In the genomic region with DNA sequence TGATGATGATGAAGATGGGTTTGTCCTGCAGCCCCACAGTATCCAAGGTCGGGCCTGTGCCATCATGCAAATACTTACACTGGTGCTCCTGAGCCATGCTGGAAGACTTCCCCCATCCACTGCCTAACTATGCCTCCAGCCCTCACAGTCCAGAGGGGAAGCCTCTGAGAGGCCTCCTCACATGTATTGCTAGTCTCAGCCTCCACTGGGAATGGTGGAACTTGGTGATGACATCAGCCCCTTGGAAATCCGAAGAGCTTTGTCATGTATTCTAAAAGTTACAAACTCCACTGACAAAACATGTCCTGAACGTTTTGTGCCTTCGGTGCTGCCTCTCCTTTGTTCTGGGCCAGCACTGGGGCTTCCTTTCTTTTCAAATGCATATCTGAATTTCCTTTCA, we compare ENCODE assay signal across 30 cellular contexts.
A peak's percentile ranks its signal among the peaks of the same experiment; 100 is the strongest.
DNase-seq lines count a peak whose midpoint lies in the region; ATAC-seq and TF ChIP-seq lines count a peak whose summit lies in the region.
"Had no signal": no experiment of that assay in that cellular context is flagged by ENCODE, and none has a peak within 500 bp of the region (broad histone marks: within the 10 kb centered on the region; RNA-seq: fewer than 3 reads in every experiment).

No MANE protein-coding gene starts in this region.

- H3K4me1 ChIP-seq in endodermal cell (ENCODE audit: control insufficient read depth, insufficient read depth, low read length) (peaks cover 14% of the 10 kb centered on the region), neural progenitor cell (peaks cover 10% of the 10 kb centered on the region)
- H3K4me1 ChIP-seq: gastroesophageal sphincter, lower lobe of right lung, prostate gland had no signal

- no peaks in the 10 kb centered on the region for H3K79me2 ChIP-seq in neural progenitor cell (ENCODE audit: low read depth)

- TF ChIP-seq CTCF in endodermal cell (conservative IDR thresholded peaks at IDR 0.05) (no peak), neural progenitor cell (IDR thresholded peaks at IDR 0.05) (no peak)

- H4K20me1 ChIP-seq in neural progenitor cell (ENCODE audit: low read depth): no peaks in the 10 kb centered on the region

- no peak overlapping the region for H3K4me2 ChIP-seq in neural progenitor cell

- WGBS in endodermal cell (ENCODE audit: insufficient coverage in 1 of 2, insufficient read length in 1 of 2), 2 experiments: 47 to 64% methylated on average over 3 to 4 of the region's 4 CpGs

- H3K36me3 ChIP-seq in endodermal cell (ENCODE audit: control insufficient read depth, insufficient read depth, low read length) (peaks cover 4% of the 10 kb centered on the region), neural progenitor cell (no peaks in the 10 kb centered on the region)
- H3K36me3 ChIP-seq: gastroesophageal sphincter, lower lobe of right lung, MG63, prostate gland had no signal

- H3K4me3 Mint-ChIP-seq in endodermal cell (no peak overlapping the region), neural progenitor cell (peak overlapping the region; percentile 21)
- H3K4me3 Mint-ChIP-seq: B cell, brain had no signal

- intact Hi-C loops in cardiac septum (cut with DNase I) (no loop called here), left ventricle myocardium superior (cut with micrococcal nuclease) (no loop called here)

- H3K9ac ChIP-seq in endodermal cell (ENCODE audit: extremely low read depth, low read length, poor library complexity, severe bottlenecking) (no peak overlapping the region), neural progenitor cell (no peak overlapping the region)

- H3K4me3 ChIP-seq in endodermal cell (ENCODE audit: low read length) (no peak overlapping the region), neural progenitor cell (no peak overlapping the region)
- H3K4me3 ChIP-seq: gastroesophageal sphincter, lower lobe of right lung, MG63, prostate gland, skin epidermis had no signal

- H3K27me3 ChIP-seq in endodermal cell (ENCODE audit: control insufficient read depth, insufficient read depth, low read length, poor library complexity, severe bottlenecking) (no peaks in the 10 kb centered on the region), neural progenitor cell (no peaks in the 10 kb centered on the region)
- H3K27me3 ChIP-seq: MG63 had no signal

- peaks cover 2% of the 10 kb centered on the region for H3K36me3 Mint-ChIP-seq in endodermal cell (ENCODE audit: low read depth)
- H3K36me3 Mint-ChIP-seq in neural progenitor cell: no peaks in the 10 kb centered on the region
- H3K36me3 Mint-ChIP-seq: brain had no signal

- ATAC-seq in left ventricle myocardium superior (no peak), GM21619 (IDR thresholded peaks at IDR 0.05; ENCODE audit: unreplicated experiment) (no peak)
- ATAC-seq: gastroesophageal sphincter, lower lobe of right lung, PC-3 had no signal

- no peaks in the 10 kb centered on the region for H3K9me3 ChIP-seq in endodermal cell (ENCODE audit: control insufficient read depth, low read length)
- H3K9me3 ChIP-seq in neural progenitor cell (ENCODE audit: low read depth): no peaks in the 10 kb centered on the region
- H3K9me3 ChIP-seq: gastroesophageal sphincter, lower lobe of right lung, MG63, prostate gland had no signal

- H3K4me1 Mint-ChIP-seq in endodermal cell (peaks cover 41% of the 10 kb centered on the region), neural progenitor cell (peaks cover 36% of the 10 kb centered on the region)

- peak overlapping the region; percentile 34 for H2AFZ ChIP-seq in neural progenitor cell (replicated peaks)

- H3K27ac ChIP-seq in endodermal cell (ENCODE audit: low read depth, low read length): no peak overlapping the region
- H3K27ac ChIP-seq in neural progenitor cell: no peak overlapping the region
- H3K27ac ChIP-seq: gastroesophageal sphincter, lower lobe of right lung, prostate gland, skin epidermis had no signal

- no peaks in the 10 kb centered on the region for H3K9me3 Mint-ChIP-seq in endodermal cell
- no peaks in the 10 kb centered on the region for H3K9me3 Mint-ChIP-seq in neural progenitor cell

- H3K27me3 Mint-ChIP-seq in endodermal cell (ENCODE audit: insufficient read depth): peaks cover 10% of the 10 kb centered on the region
- peaks cover 8% of the 10 kb centered on the region for H3K27me3 Mint-ChIP-seq in neural progenitor cell (ENCODE audit: insufficient read depth, low read depth)

- DNase-seq in cardiac septum (ENCODE audit: low spot score) (peak; percentile 53), left ventricle myocardium superior (no peak), endodermal cell (peak; percentile 33), neural progenitor cell (ENCODE audit: low spot score) (no peak), RPMI8226 (no peak), retina (no peak), glomerular visceral epithelial cell (ENCODE audit: extremely low spot score) (no peak)
- DNase-seq: activated CD4-positive, alpha-beta T cell treated with anti-CD3 and anti-CD28 coated beads, Interleukin-2, amount 50 U/mL, for 48 hours; activated CD4-positive, CD25-positive, alpha-beta regulatory T cell; activated gamma-delta T cell treated with Interleukin-2 at 50 U/mL for 16 hours; activated T-cell treated with anti-CD3 and anti-CD28 coated beads for 4 hours; effector CD4-positive, alpha-beta T cell; erythroblast; GDM1; H7; kidney; lower lobe of right lung; MG63; NCI-H2029 treated with DMSO at 0.1 percent for 48 hours; NCI-H82; PC-3; Right ventricle myocardium superior; stimulated activated CD4-positive, alpha-beta T cell treated with anti-CD3 and anti-CD28 coated beads, Interleukin-1b, Interleukin-23, amount 100 ng/mL, for 48 hours; T-helper 9 cell had no signal

- no peaks in the 10 kb centered on the region for H3F3A ChIP-seq in neural progenitor cell (ENCODE audit: low read depth)

- H3K27ac Mint-ChIP-seq in endodermal cell (peak overlapping the region; percentile 22), neural progenitor cell (no peak overlapping the region)
- H3K27ac Mint-ChIP-seq: B cell had no signal

Comparison
In these comparisons a context has a peak if more than half of its experiments do, and no peak if none do; other contexts are left out.
1. DNase-seq: peak in cardiac septum (single experiment) and endodermal cell (single experiment); none in left ventricle myocardium superior (single experiment), neural progenitor cell (single experiment), RPMI8226 (single experiment), retina (single experiment) and glomerular visceral epithelial cell (single experiment).